9 cellular contexts compared by ENCODE assay signal in genomic region chrX:86148024-86148511, GRCh38. TPM values are rescaled to one million over a fixed set of nuclear protein-coding genes. Genes with fewer than 3 reads are reported as not detected.
DNase-seq lines count a peak whose midpoint lies in the region; ATAC-seq and FAIRE-seq lines count a peak whose summit lies in the region.
"Had no signal": no experiment of that assay in that cellular context is flagged by ENCODE, and none has a peak within 500 bp of the region (broad histone marks: within the 10 kb centered on the region; RNA-seq: fewer than 3 reads in every experiment).

DACH2 (plus strand) TSS chrX:86148451.

- H3K36me3 Mint-ChIP-seq in T-cell: no peaks in the 10 kb centered on the region

- no peaks in the 10 kb centered on the region for H3K36me3 ChIP-seq in ACC112 (ENCODE audit: insufficient read depth, low read length)
- H3K36me3 ChIP-seq in skeletal muscle tissue (ENCODE audit: control insufficient read depth in 3 of 3, insufficient read depth in 3 of 3, low read length in 3 of 3): no peaks in the 10 kb centered on the region

- peaks cover 26% of the 10 kb centered on the region for H3K27me3 ChIP-seq in ACC112 (ENCODE audit: insufficient read depth, low read length)
- peaks cover 6 to 13% (median 11%) of the 10 kb centered on the region in 3 donors for H3K27me3 ChIP-seq in skeletal muscle tissue (ENCODE audit: control insufficient read depth in 3 of 3, insufficient read depth in 3 of 3, low read length in 3 of 3)

- H3K27ac ChIP-seq in ACC112 (ENCODE audit: low read depth, low read length): no peak within 1 kb of the TSS
- H3K27ac ChIP-seq in skeletal muscle tissue (ENCODE audit: low read depth, low read length): no peak within 1 kb of the TSS

- peak within 1 kb of the TSS; percentile 65 to 70 (median 68) for H3K4me3 Mint-ChIP-seq in T-cell

- peaks cover 4% of the 10 kb centered on the region for H3K79me2 ChIP-seq in ACC112 (ENCODE audit: control insufficient read depth, insufficient read depth, low read length, unreplicated experiment)

- peak within 1 kb of the TSS; percentile 73 for H3K4me3 ChIP-seq in ACC112 (ENCODE audit: low read depth, low read length)
- H3K4me3 ChIP-seq in skeletal muscle tissue (ENCODE audit: low read length in 3 of 3): peak within 1 kb of the TSS; percentile 69 to 79 (median 77)

- no peak within 1 kb of the TSS for H3K27ac Mint-ChIP-seq in T-cell

- peak within 1 kb of the TSS in 2 of 3 donors; percentile 8 to 33 for H3K9ac ChIP-seq in skeletal muscle tissue (ENCODE audit: low read depth in 1 of 3, low read length in 3 of 3)

- FAIRE-seq in islet of Langerhans (lab: Jason Lieb, UNC): peak; percentile 88

- H3K9me3 ChIP-seq in skeletal muscle tissue (ENCODE audit: control insufficient read depth in 3 of 3, low read length in 3 of 3): no peaks in the 10 kb centered on the region

- H3K9me3 Mint-ChIP-seq in T-cell: no peaks in the 10 kb centered on the region

- POLR2A ChIA-PET in T-cell (lab: Charles Lee): no interaction called here

- peaks cover 11 to 12% (median 12%) of the 10 kb centered on the region in 3 donors for H3K4me1 Mint-ChIP-seq in T-cell

- H2AFZ ChIP-seq in ACC112 (ENCODE audit: low read length, unreplicated experiment): peak within 1 kb of the TSS; percentile 48

- no peaks in the 10 kb centered on the region for H3K4me1 ChIP-seq in ACC112 (ENCODE audit: control insufficient read depth, insufficient read depth, low read length, unreplicated experiment)
- peaks cover 6 to 14% (median 13%) of the 10 kb centered on the region in 3 donors for H3K4me1 ChIP-seq in skeletal muscle tissue (ENCODE audit: control insufficient read depth in 3 of 3, insufficient read depth in 3 of 3, low read length in 3 of 3)

- ATAC-seq in GM19351 (IDR thresholded peaks at IDR 0.05; ENCODE audit: unreplicated experiment): peak; percentile 95
- ATAC-seq in HG03457 (IDR thresholded peaks at IDR 0.05; ENCODE audit: unreplicated experiment): peak; percentile 97
- ATAC-seq in T-cell (replicated peaks in 1 of 4): peak; percentile 77 to 96 (median 90)

- CTCF ChIA-PET in T-cell (lab: Charles Lee): no interaction called here

- peak in 19 of 34 experiments; percentile 1 to 36 (median 7) for DNase-seq in T-cell
- DNase-seq in cerebellum (ENCODE audit: low spot score): peak; percentile 10
- DNase-seq in NK-92 treated with Interleukin-12 subunit alpha and Interleukin-12 subunit beta, amount 100 ng/mL, for 24 hours (lab: John Stamatoyannopoulos, UW): no peak

- peaks cover 25 to 27% of the 10 kb centered on the region in 2 donors for H3K27me3 Mint-ChIP-seq in T-cell

RNA-seq across cellular contexts. Expression of gene DACH2, which starts in this region (rescaled TPM):
- total RNA-seq in T-cell (not detected), cerebellum (7.3 TPM), skeletal muscle tissue (1.0 TPM)
- total RNA-seq: pulmonary artery endothelial cell had no signal

Comparison
In these comparisons a context has a peak if more than half of its experiments do, and no peak if none do; other contexts are left out.
1. Peak in DNase-seq and ATAC-seq in T-cell; RNA of the gene not detected or under 1 TPM.